In the genomic region with DNA sequence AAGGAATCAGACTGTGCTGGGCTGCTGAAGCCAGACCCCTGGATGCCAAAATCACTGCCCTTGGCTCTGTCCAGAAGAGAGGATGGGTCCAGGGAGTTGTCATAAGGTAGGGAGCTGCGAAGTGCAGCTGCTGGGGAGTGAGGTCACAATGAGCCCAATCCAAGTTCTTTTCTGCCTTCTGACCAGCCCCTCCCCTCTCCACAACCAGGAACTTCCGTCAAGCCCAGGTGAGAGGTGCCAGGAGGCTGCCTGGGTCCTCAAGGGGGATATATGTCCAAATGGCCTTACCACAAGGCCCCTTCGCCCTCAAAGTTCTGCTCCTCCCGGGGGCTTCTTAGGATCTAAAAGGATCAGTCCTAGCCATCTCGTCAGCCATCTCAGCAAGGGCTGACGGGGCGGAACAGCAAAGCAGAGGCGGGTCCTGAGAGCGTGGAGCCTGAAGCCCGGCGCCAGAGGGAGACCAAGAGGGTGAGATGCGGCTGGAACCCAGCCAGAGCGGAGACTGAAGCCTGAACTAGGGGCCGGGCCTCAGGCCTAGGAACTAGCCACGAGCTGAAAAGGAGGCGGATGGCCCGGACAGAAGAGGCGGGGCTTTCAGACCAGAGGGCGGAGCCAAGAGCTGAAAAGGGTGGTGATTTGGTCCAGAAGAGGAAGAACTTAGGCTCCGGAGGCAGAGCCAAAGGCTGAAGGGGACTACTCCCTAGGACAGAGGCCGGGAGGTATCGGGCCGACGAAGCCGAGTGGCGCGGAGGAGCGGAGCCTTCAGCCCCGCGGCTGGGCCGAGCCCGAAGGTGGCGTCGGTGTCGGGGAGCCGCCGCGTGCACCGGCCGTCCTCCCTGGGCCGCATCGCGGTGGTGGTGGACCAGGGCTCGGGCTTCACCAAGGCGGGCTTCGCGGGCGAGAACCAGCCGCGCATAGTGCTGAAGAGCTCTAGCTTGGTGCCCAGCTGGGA, we compare ENCODE assay signal across 8 cellular contexts. TPM values are rescaled to one million over a fixed set of nuclear protein-coding genes. Genes with fewer than 3 reads are reported as not detected.
DNase-seq lines count a peak whose midpoint lies in the region; ATAC-seq, FAIRE-seq and TF ChIP-seq lines count a peak whose summit lies in the region.

ACTL10 (plus strand) TSS at position 651 of the 952 bp plus-strand sequence. CDS start 555 bp downstream, outside the sequence.

- H3K27ac ChIP-seq in HCT116 (ENCODE audit: low read depth, low read length) (peak within 1 kb of the TSS; percentile 17; the same call in 1 of the 2 replicates), astrocyte (ENCODE audit: low read depth, low read length) (peak within 1 kb of the TSS; percentile 33), right cardiac atrium (ENCODE audit: low read length) (peak within 1 kb of the TSS; percentile 80), urinary bladder (ENCODE audit: low read depth) (peak within 1 kb of the TSS; percentile 69)

- H2AFZ ChIP-seq in HCT116 (ENCODE audit: low read depth, low read length, poor library complexity, severe bottlenecking) (no peak within 1 kb of the TSS), astrocyte (ENCODE audit: low read depth, low read length) (peak within 1 kb of the TSS; percentile 86)

- RAD21 ChIA-PET in HCT116 (lab: Charles Lee; ENCODE audit: low non-redundant PET in 1 of 2, low total read pairs in 2 of 2, uncharacterized antibody in 2 of 2, unreplicated experiment in 2 of 2): no interaction called here

- no peaks in the 10 kb centered on the region for H4K20me1 ChIP-seq in HCT116 (ENCODE audit: insufficient read depth)
- peaks cover 30% of the 10 kb centered on the region for H4K20me1 ChIP-seq in astrocyte (ENCODE audit: insufficient read depth, low read length)

- no peak for TF ChIP-seq POLR2A in HCT116 (IDR thresholded peaks at IDR 0.05; ENCODE audit: borderline replicate concordance, extremely low read depth, insufficient read depth, insufficient read length)

- H3K79me2 ChIP-seq in HCT116 (ENCODE audit: insufficient read depth, low read length) (peaks cover 8% of the 10 kb centered on the region; the same call in 1 of the 2 replicates), astrocyte (ENCODE audit: insufficient read depth, low read length) (no peaks in the 10 kb centered on the region)

- peak within 1 kb of the TSS; percentile 55; the same call in 1 of the 2 replicates for H3K4me3 ChIP-seq in GM08714 (ENCODE audit: low read length)
- no peak within 1 kb of the TSS for H3K4me3 ChIP-seq in HCT116 (replicated peaks in 1 of 2; ENCODE audit: low read depth in 1 of 2, low read length in 2 of 2)
- peak within 1 kb of the TSS; percentile 62 for H3K4me3 ChIP-seq in astrocyte (ENCODE audit: insufficient read depth, low read depth, low read length)
- peak within 1 kb of the TSS; percentile 19 for H3K4me3 ChIP-seq in right cardiac atrium (ENCODE audit: low read length)
- peak within 1 kb of the TSS; percentile 41 for H3K4me3 ChIP-seq in urinary bladder (ENCODE audit: low read depth, low read length)

- peaks cover 18% of the 10 kb centered on the region for H3K36me3 Mint-ChIP-seq in astrocyte (ENCODE audit: low read depth, unreplicated experiment)

- peak within 1 kb of the TSS; percentile 87 for H3K4me3 Mint-ChIP-seq in astrocyte (ENCODE audit: unreplicated experiment)

- H3K27me3 ChIP-seq in HCT116 (ENCODE audit: insufficient read depth, low read length): no peaks in the 10 kb centered on the region
- H3K27me3 ChIP-seq in astrocyte (ENCODE audit: insufficient read depth, low read length): no peaks in the 10 kb centered on the region
- H3K27me3 ChIP-seq in right cardiac atrium (ENCODE audit: control insufficient read depth, insufficient read depth): no peaks in the 10 kb centered on the region

- H3K27ac Mint-ChIP-seq in astrocyte (ENCODE audit: unreplicated experiment): peak within 1 kb of the TSS; percentile 69

- FAIRE-seq in astrocyte (lab: Jason Lieb, UNC): no peak

- TF ChIP-seq RAD21 in HCT116 (IDR thresholded peaks at IDR 0.05; ENCODE audit: low read depth): no peak

- ATAC-seq in HCT116: no peak
- peak; percentile 80 to 83 for ATAC-seq in right cardiac atrium

- POLR2A ChIA-PET in HCT116 (lab: Charles Lee): no interaction called here

- H3K9me3 Mint-ChIP-seq in astrocyte (ENCODE audit: unreplicated experiment): no peaks in the 10 kb centered on the region

- H3K36me3 ChIP-seq in HCT116 (ENCODE audit: control insufficient read depth in 1 of 2, insufficient read depth in 2 of 2, low read length in 2 of 2): peaks cover 8 to 22% of the 10 kb centered on the region in 2 experiments; a peak in 3 of 4 replicates
- no peaks in the 10 kb centered on the region for H3K36me3 ChIP-seq in astrocyte (ENCODE audit: insufficient read depth, low read length)
- no peaks in the 10 kb centered on the region for H3K36me3 ChIP-seq in urinary bladder (ENCODE audit: insufficient read depth)

- H3K27me3 Mint-ChIP-seq in astrocyte (ENCODE audit: low read depth, unreplicated experiment): peaks cover 2% of the 10 kb centered on the region

- no peak within 1 kb of the TSS for H3K9ac ChIP-seq in HCT116 (ENCODE audit: low read length)
- peak within 1 kb of the TSS; percentile 58 for H3K9ac ChIP-seq in astrocyte (ENCODE audit: low read length)

- H3K4me2 ChIP-seq in HCT116 (ENCODE audit: low read length) (no peak within 1 kb of the TSS), astrocyte (ENCODE audit: low read length) (peak within 1 kb of the TSS; percentile 94)

- H3K4me1 Mint-ChIP-seq in astrocyte (ENCODE audit: low read depth, unreplicated experiment): peaks cover 25% of the 10 kb centered on the region

- intact Hi-C loops in HCT116 (cut with micrococcal nuclease) (loop anchor here (5.0 kb wide), 1 partner anchor 209 kb away; no protein-coding TSS in a partner anchor), right cardiac atrium (cut with DNase I) (loop anchor here in 1 of 4 donors (10.0 kb wide), 1 partner anchor 222 kb away; the partner anchor contains the start of gene SNTA1)

- WGBS in right cardiac atrium: 2% methylated on average over 50 of the region's 50 CpGs
- WGBS in urinary bladder: 1% methylated on average over 50 of the region's 50 CpGs

- H3K4me1 ChIP-seq in HCT116 (ENCODE audit: control insufficient read depth in 1 of 2, insufficient read depth in 2 of 2, low read length in 2 of 2) (peaks cover 9 to 22% of the 10 kb centered on the region in 2 experiments), astrocyte (ENCODE audit: insufficient read depth, low read length) (peaks cover 34% of the 10 kb centered on the region), right cardiac atrium (ENCODE audit: control insufficient read depth, insufficient read depth, low read length) (no peaks in the 10 kb centered on the region), urinary bladder (ENCODE audit: insufficient read depth) (no peaks in the 10 kb centered on the region)

- CTCF ChIA-PET in HCT116 (lab: Charles Lee): interaction anchor here (1.3 kb wide), 1 partner anchor 66 kb away, joined by 3 read pairs; no protein-coding TSS in a partner anchor

- no peaks in the 10 kb centered on the region for H3K9me2 ChIP-seq in HCT116 (ENCODE audit: insufficient read depth)

- no peak for TF ChIP-seq CTCF in HCT116 (IDR thresholded peaks at IDR 0.05 in 2 of 3, conservative IDR thresholded peaks at IDR 0.05 in 1 of 3; ENCODE audit: borderline replicate concordance in 1 of 3, insufficient read depth in 1 of 3, low read depth in 2 of 3, low read length in 2 of 3)
- TF ChIP-seq CTCF in astrocyte (IDR thresholded peaks at IDR 0.05; ENCODE audit: insufficient read depth, low read depth, low read length): no peak

- no TSS peak for BruUV-seq in HCT116 (replicated peaks; lab: Mats Ljungman, UMichigan)

- DNase-seq in HCT116 (ENCODE audit: low read depth, low spot score) (no peak), MV-4-11 (lab: John Stamatoyannopoulos, UW) (peak; percentile 99), T-helper 22 cell (ENCODE audit: low read depth) (peak; percentile 69), astrocyte (ENCODE audit: low read depth) (peak; percentile 90), right cardiac atrium (peak; percentile 99 to 100 (median 99)), pulmonary artery endothelial cell (ENCODE audit: low read depth, low spot score) (peak; percentile 88)

- H3K9me3 ChIP-seq in HCT116 (ENCODE audit: control insufficient read depth in 1 of 2, insufficient read depth in 1 of 2, low read depth in 1 of 2, low read length in 2 of 2) (no peaks in the 10 kb centered on the region), astrocyte (ENCODE audit: insufficient read depth, low read depth, low read length) (no peaks in the 10 kb centered on the region), right cardiac atrium (ENCODE audit: control insufficient read depth, low read length) (no peaks in the 10 kb centered on the region)

TF ChIP-seq in HCT116, 20 proteins besides CTCF, POLR2A, EP300 and RAD21:
- no peak for TF ChIP-seq EZH2 (IDR thresholded peaks at IDR 0.05)
- TF ChIP-seq TCF7L2 (IDR thresholded peaks at IDR 0.05; ENCODE audit: borderline replicate concordance, extremely low read depth, insufficient read depth, insufficient read length): no peak
- no peak for TF ChIP-seq POLR2AphosphoS5 (IDR thresholded peaks at IDR 0.05; ENCODE audit: low read depth, low read length)
- TF ChIP-seq ZFX (IDR thresholded peaks at IDR 0.05): no peak
- TF ChIP-seq, protein P1, sequence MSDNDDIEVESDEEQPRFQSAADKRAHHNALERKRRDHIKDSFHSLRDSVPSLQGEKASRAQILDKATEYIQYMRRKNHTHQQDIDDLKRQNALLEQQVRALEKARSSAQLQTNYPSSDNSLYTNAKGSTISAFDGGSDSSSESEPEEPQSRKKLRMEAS (IDR thresholded peaks at IDR 0.05): no peak
- no peak for TF ChIP-seq SIN3A (IDR thresholded peaks at IDR 0.05; ENCODE audit: low read depth)
- TF ChIP-seq SP1 (IDR thresholded peaks at IDR 0.05; ENCODE audit: low read depth): no peak
- no peak for TF ChIP-seq ZNF274 (IDR thresholded peaks at IDR 0.05; ENCODE audit: low read depth, low read length)

RNA-seq across cellular contexts. Expression of gene ACTL10, which starts in this region (rescaled TPM):
- total RNA-seq in HCT116 (2021; ENCODE audit: unreplicated experiment) (0.22 TPM), astrocyte (1.1 and 1.4 TPM in 2 replicates), right cardiac atrium (under 1 TPM; 0.29 to 0.71 (median 0.32) TPM), pulmonary artery endothelial cell (1.9 and 4.2 TPM in 2 replicates), urinary bladder (0.95 TPM)
- polyA plus RNA-seq in HCT116 (2012): 0.06 and 0.07 TPM in 2 replicates
- polyA plus RNA-seq in right cardiac atrium (0.27 TPM), urinary bladder (2.5 TPM)

Comparison
In these comparisons a context has a peak if more than half of its experiments do, and no peak if none do; other contexts are left out.
1. Peak in DNase-seq, ATAC-seq, H3K4me3 ChIP-seq and H3K27ac ChIP-seq in right cardiac atrium; RNA of the gene not detected or under 1 TPM.
2. H3K4me3 ChIP-seq: peak in GM08714 (single experiment), astrocyte (single experiment) and urinary bladder (single experiment); none in HCT116 (0 of 2).
3. H3K27ac ChIP-seq: peak in every context shown above with its lines; median percentile 80 in right cardiac atrium; 69 in urinary bladder; 33 in astrocyte; 17 in HCT116.